Comparison of ENCODE assay signal across 16 cellular contexts in genomic region chr2:100482741-100483140, GRCh38. TPM values are rescaled to one million over a fixed set of nuclear protein-coding genes. Genes with fewer than 3 reads are reported as not detected.
DNase-seq lines count a peak whose midpoint lies in the region; ATAC-seq and TF ChIP-seq lines count a peak whose summit lies in the region.
"Had no signal": no experiment of that assay in that cellular context is flagged by ENCODE, and none has a peak within 500 bp of the region (broad histone marks: within the 10 kb centered on the region; RNA-seq: fewer than 3 reads in every experiment).

No MANE protein-coding gene starts in this region.

- no peak overlapping the region for H3K4me3 ChIP-seq in HFF-Myc (replicated peaks; ENCODE audit: low read depth, low read length)
- no peak overlapping the region for H3K4me3 ChIP-seq in cardiac fibroblast (replicated peaks in 1 of 2; ENCODE audit: low read depth in 2 of 2, low read length in 2 of 2)
- H3K4me3 ChIP-seq in osteoblast (ENCODE audit: insufficient read depth, low read length), result no peak overlapping the region
- H3K4me3 ChIP-seq: mucosa of descending colon, Peyer's patch had no signal

- H2AFZ ChIP-seq in osteoblast (ENCODE audit: low read length), result no peak overlapping the region

- no peaks in the 10 kb centered on the region for H4K20me1 ChIP-seq in osteoblast (ENCODE audit: insufficient read depth, low read length)

- TF ChIP-seq CTCF in HFF-Myc (IDR thresholded peaks at IDR 0.05; ENCODE audit: low read depth, low read length, missing control alignments) (peak; percentile 36), cardiac fibroblast (IDR thresholded peaks at IDR 0.05; ENCODE audit: low read depth, low read length) (peak; percentile 8), osteoblast (IDR thresholded peaks at IDR 0.05; ENCODE audit: extremely low read depth, low read depth, low read length) (peak; percentile 14)

- H3K27me3 ChIP-seq in osteoblast (ENCODE audit: insufficient read depth, low read length), result peaks cover 3% of the 10 kb centered on the region
- H3K27me3 ChIP-seq: Peyer's patch had no signal

- H3K79me2 ChIP-seq in osteoblast (ENCODE audit: insufficient read depth, low read length), result no peaks in the 10 kb centered on the region

- peak; percentile 22 for DNase-seq in DMS53 (lab: John Stamatoyannopoulos, UW)
- DNase-seq in DMS53 treated with DMSO at 0.1 percent for 48 hours (lab: John Stamatoyannopoulos, UW; ENCODE audit: unreplicated experiment), result no peak
- no peak for DNase-seq in HFF-Myc (ENCODE audit: extremely low read depth, low read depth)
- peak in 1 of 2 donors; percentile 11 for DNase-seq in cardiac fibroblast (ENCODE audit: low read depth in 2 of 2)
- peak; percentile 44 for DNase-seq in osteoblast (ENCODE audit: insufficient read length, low spot score, missing footprints)
- DNase-seq in cortex of kidney (lab: John Stamatoyannopoulos, UW), result no peak
- no peak for DNase-seq in NCI-H2196 treated with DMSO at 0.1 percent for 48 hours (lab: John Stamatoyannopoulos, UW; ENCODE audit: unreplicated experiment)
- DNase-seq: effector memory CD4-positive, alpha-beta T cell; GOT3; NCI-H2107; Peyer's patch had no signal

- no peak overlapping the region for H3K4me2 ChIP-seq in osteoblast (ENCODE audit: insufficient read depth, low read length)

- H3K9me3 ChIP-seq in osteoblast (ENCODE audit: low read depth, low read length), result no peaks in the 10 kb centered on the region
- H3K9me3 ChIP-seq: mucosa of descending colon, Peyer's patch had no signal

- no peaks in the 10 kb centered on the region for H3K36me3 ChIP-seq in osteoblast (ENCODE audit: insufficient read depth, low read length)
- H3K36me3 ChIP-seq: Peyer's patch had no signal

- no peaks in the 10 kb centered on the region for H3K4me1 ChIP-seq in osteoblast (ENCODE audit: insufficient read depth, low read length)
- H3K4me1 ChIP-seq: Peyer's patch had no signal

- ATAC-seq in HG03342 (IDR thresholded peaks at IDR 0.05; ENCODE audit: unreplicated experiment), result no peak
- ATAC-seq: mucosa of descending colon had no signal

- no peak overlapping the region for H3K27ac ChIP-seq in osteoblast (ENCODE audit: low read depth, low read length)
- H3K27ac ChIP-seq: Peyer's patch had no signal

RNA-seq across cellular contexts. Expression of gene NMS, which starts 12.5 kb away (rescaled TPM):
- not detected in 2 replicates for total RNA-seq in osteoblast
- total RNA-seq: A172, mucosa of descending colon, Peyer's patch, renal cortical epithelial cell, subcutaneous adipose tissue had no signal

Comparison
In these comparisons a context has a peak if more than half of its experiments do, and no peak if none do; other contexts are left out.
1. DNase-seq: peak in DMS53 (single experiment) and osteoblast (single experiment); none in DMS53 treated with DMSO at 0.1 percent for 48 hours (single experiment), HFF-Myc (single experiment), cortex of kidney (single experiment) and NCI-H2196 treated with DMSO at 0.1 percent for 48 hours (single experiment).
2. Peak in every context shown above with its lines, with median percentiles within 50 percentile points of each other: CTCF ChIP-seq.